10 cellular contexts compared by ENCODE assay signal in genomic region chr2:73859721-73860586, GRCh38. TPM values are rescaled to one million over a fixed set of nuclear protein-coding genes. Genes with fewer than 3 reads are reported as not detected.
DNase-seq lines count a peak whose midpoint lies in the region; ATAC-seq and TF ChIP-seq lines count a peak whose summit lies in the region.
"Had no signal": no experiment of that assay in that cellular context is flagged by ENCODE, and none has a peak within 500 bp of the region (broad histone marks: within the 10 kb centered on the region; RNA-seq: fewer than 3 reads in every experiment).

No MANE protein-coding gene starts in this region.

- DNase-seq in activated CD4-positive, alpha-beta T cell treated with anti-CD3 and anti-CD28 coated beads for 4 hours, result peak; percentile 12 to 13
- DNase-seq in activated CD4-positive, alpha-beta T cell treated with anti-CD3 and anti-CD28 coated beads, Interleukin-2, amount 50 U/mL, for 4 hours, result no peak
- DNase-seq in activated CD4-positive, alpha-beta memory T cell treated with anti-CD3 and anti-CD28 coated beads, Interleukin-2, amount 10 ng/mL, durations not matched to agents 7 days and 5 days, result peak; percentile 44
- peak; percentile 55 for DNase-seq in fibroblast of villous mesenchyme (ENCODE audit: low read depth)
- peak; percentile 15 to 68 for DNase-seq in stimulated activated effector memory CD8-positive, alpha-beta T cell treated with anti-CD3 and anti-CD28 coated beads, Interleukin-12 subunit alpha, Interleukin-12 subunit beta, amount 100 ng/mL, for 72 hours (ENCODE audit: low spot score in 2 of 2)
- no peak for DNase-seq in NCI-H2081 (lab: John Stamatoyannopoulos, UW)

- H3K4me3 Mint-ChIP-seq in activated CD4-positive, alpha-beta memory T cell treated with anti-CD3 and anti-CD28 coated beads, Interleukin-2, amount 10 ng/mL, durations not matched to agents 7 days and 5 days, result no peak overlapping the region
- H3K4me3 Mint-ChIP-seq in stimulated activated effector memory CD8-positive, alpha-beta T cell treated with anti-CD3 and anti-CD28 coated beads, Interleukin-12 subunit alpha, Interleukin-12 subunit beta, amount 100 ng/mL, for 72 hours, result no peak overlapping the region
- H3K4me3 Mint-ChIP-seq: B cell had no signal

- no peak overlapping the region for H3K4me3 ChIP-seq in fibroblast of villous mesenchyme (ENCODE audit: low read depth, low read length)
- H3K4me3 ChIP-seq: prostate gland had no signal

- peaks cover 37% of the 10 kb centered on the region for H3K36me3 Mint-ChIP-seq in activated CD4-positive, alpha-beta memory T cell treated with anti-CD3 and anti-CD28 coated beads, Interleukin-2, amount 10 ng/mL, durations not matched to agents 7 days and 5 days (ENCODE audit: low read depth)
- no peaks in the 10 kb centered on the region for H3K36me3 Mint-ChIP-seq in stimulated activated effector memory CD8-positive, alpha-beta T cell treated with anti-CD3 and anti-CD28 coated beads, Interleukin-12 subunit alpha, Interleukin-12 subunit beta, amount 100 ng/mL, for 72 hours

- H3K9me3 Mint-ChIP-seq in activated CD4-positive, alpha-beta memory T cell treated with anti-CD3 and anti-CD28 coated beads, Interleukin-2, amount 10 ng/mL, durations not matched to agents 7 days and 5 days, result no peaks in the 10 kb centered on the region
- H3K9me3 Mint-ChIP-seq in stimulated activated effector memory CD8-positive, alpha-beta T cell treated with anti-CD3 and anti-CD28 coated beads, Interleukin-12 subunit alpha, Interleukin-12 subunit beta, amount 100 ng/mL, for 72 hours, result no peaks in the 10 kb centered on the region

- POLR2A ChIA-PET in activated CD4-positive, alpha-beta memory T cell treated with anti-CD3 and anti-CD28 coated beads, Interleukin-2, amount 10 ng/mL, durations not matched to agents 7 days and 5 days (lab: Charles Lee), result no interaction called here

- no peaks in the 10 kb centered on the region for H3K27me3 Mint-ChIP-seq in activated CD4-positive, alpha-beta memory T cell treated with anti-CD3 and anti-CD28 coated beads, Interleukin-2, amount 10 ng/mL, durations not matched to agents 7 days and 5 days
- H3K27me3 Mint-ChIP-seq: B cell had no signal

- CTCF ChIA-PET in activated CD4-positive, alpha-beta memory T cell treated with anti-CD3 and anti-CD28 coated beads, Interleukin-2, amount 10 ng/mL, durations not matched to agents 7 days and 5 days (lab: Charles Lee), result interaction anchor here (1.4 kb wide), 1 partner anchor 36 kb away, joined by 3 read pairs; no protein-coding TSS in a partner anchor

- no peak overlapping the region for H3K27ac Mint-ChIP-seq in activated CD4-positive, alpha-beta memory T cell treated with anti-CD3 and anti-CD28 coated beads, Interleukin-2, amount 10 ng/mL, durations not matched to agents 7 days and 5 days
- H3K27ac Mint-ChIP-seq in stimulated activated effector memory CD8-positive, alpha-beta T cell treated with anti-CD3 and anti-CD28 coated beads, Interleukin-12 subunit alpha, Interleukin-12 subunit beta, amount 100 ng/mL, for 72 hours, result peak overlapping the region; percentile 26
- H3K27ac Mint-ChIP-seq: B cell had no signal

- TF ChIP-seq CTCF in fibroblast of villous mesenchyme (IDR thresholded peaks at IDR 0.05; ENCODE audit: insufficient read depth, low read depth, low read length), result no peak

- peak; percentile 100 for ATAC-seq in stimulated activated effector memory CD8-positive, alpha-beta T cell treated with anti-CD3 and anti-CD28 coated beads, Interleukin-12 subunit alpha, Interleukin-12 subunit beta, amount 100 ng/mL, for 72 hours
- no peak for ATAC-seq in GM18858 (IDR thresholded peaks at IDR 0.05; ENCODE audit: unreplicated experiment)
- no peak for ATAC-seq in HG03280 (IDR thresholded peaks at IDR 0.05; ENCODE audit: unreplicated experiment)

- H3K4me1 Mint-ChIP-seq in activated CD4-positive, alpha-beta memory T cell treated with anti-CD3 and anti-CD28 coated beads, Interleukin-2, amount 10 ng/mL, durations not matched to agents 7 days and 5 days, result peaks cover 17% of the 10 kb centered on the region
- peaks cover 46% of the 10 kb centered on the region for H3K4me1 Mint-ChIP-seq in stimulated activated effector memory CD8-positive, alpha-beta T cell treated with anti-CD3 and anti-CD28 coated beads, Interleukin-12 subunit alpha, Interleukin-12 subunit beta, amount 100 ng/mL, for 72 hours

RNA-seq across cellular contexts. Expression of gene STAMBP, which starts 31.2 kb away (rescaled TPM):
- 10 to 100 TPM; 51.1 to 51.2 TPM for total RNA-seq in activated CD4-positive, alpha-beta memory T cell treated with anti-CD3 and anti-CD28 coated beads, Interleukin-2, amount 10 ng/mL, durations not matched to agents 7 days and 5 days
- 22.9 and 28.5 TPM in 2 replicates for total RNA-seq in fibroblast of villous mesenchyme

RNA-seq across cellular contexts. Expression of gene ACTG2, which starts 32.9 kb away (rescaled TPM):
- total RNA-seq in activated CD4-positive, alpha-beta memory T cell treated with anti-CD3 and anti-CD28 coated beads, Interleukin-2, amount 10 ng/mL, durations not matched to agents 7 days and 5 days, result not detected
- total RNA-seq in fibroblast of villous mesenchyme, result 59.6 and 113 TPM in 2 replicates
- total RNA-seq: B cell had no signal

Comparison
In these comparisons a context has a peak if more than half of its experiments do, and no peak if none do; other contexts are left out.
1. DNase-seq: peak in activated CD4-positive, alpha-beta T cell treated with anti-CD3 and anti-CD28 coated beads for 4 hours (2 of 2), activated CD4-positive, alpha-beta memory T cell treated with anti-CD3 and anti-CD28 coated beads, Interleukin-2, amount 10 ng/mL, durations not matched to agents 7 days and 5 days (single experiment), fibroblast of villous mesenchyme (single experiment) and stimulated activated effector memory CD8-positive, alpha-beta T cell treated with anti-CD3 and anti-CD28 coated beads, Interleukin-12 subunit alpha, Interleukin-12 subunit beta, amount 100 ng/mL, for 72 hours (2 of 2); none in activated CD4-positive, alpha-beta T cell treated with anti-CD3 and anti-CD28 coated beads, Interleukin-2, amount 50 U/mL, for 4 hours (0 of 2) and NCI-H2081 (0 of 2).
2. RNA of gene ACTG2, which starts 32.9 kb away (total RNA-seq): 59.6 to 113 TPM in fibroblast of villous mesenchyme; not detected in activated CD4-positive, alpha-beta memory T cell treated with anti-CD3 and anti-CD28 coated beads, Interleukin-2, amount 10 ng/mL, durations not matched to agents 7 days and 5 days; every median in the first group is over 10 times any median in the second.